1 cellular context compared by ENCODE assay signal in genomic region chr12:27818421-27818918, GRCh38.
TF ChIP-seq lines count a peak whose summit lies in the region.

No MANE protein-coding gene starts in this region.

TF ChIP-seq in K562, 482 proteins besides CTCF, POLR2A, EP300 and RAD21 (continued from another document and continues in another):
- TF ChIP-seq AFF1 (IDR thresholded peaks at IDR 0.05; ENCODE audit: low read depth in 1 of 2, partially characterized antibody in 2 of 2) (no peak), ZNF696 (CRISPR knock-in tag; conservative IDR thresholded peaks at IDR 0.05) (no peak), ZNF639 (CRISPR knock-in tag; conservative IDR thresholded peaks at IDR 0.05 in 1 of 2, IDR thresholded peaks at IDR 0.05 in 1 of 2) (peak in 1 of 2 experiments; percentile 83; a peak in 2 of 4 replicates), PTTG1 (tag; IDR thresholded peaks at IDR 0.05; ENCODE audit: low read depth) (peak; percentile 88), KAT2B (IDR thresholded peaks at IDR 0.05; ENCODE audit: low read depth, low read length) (no peak), ZFP1 (CRISPR knock-in tag; IDR thresholded peaks at IDR 0.05) (no peak), TRIM28 (IDR thresholded peaks at IDR 0.05) (no peak), CCNT2 (IDR thresholded peaks at IDR 0.05; ENCODE audit: borderline replicate concordance, extremely low read depth, insufficient read length, low read depth, low read length) (no peak), ATF7 (IDR thresholded peaks at IDR 0.05) (no peak), ZNF134 (CRISPR knock-in tag; conservative IDR thresholded peaks at IDR 0.05) (no peak), ZNF165 (CRISPR knock-in tag; IDR thresholded peaks at IDR 0.05; ENCODE audit: borderline replicate concordance) (no peak), ZNF347 (CRISPR knock-in tag; IDR thresholded peaks at IDR 0.05; ENCODE audit: low read depth) (no peak), SRSF9 (IDR thresholded peaks at IDR 0.05; ENCODE audit: borderline replicate concordance, low read depth, low read length) (no peak), HMGXB4 (CRISPR knock-in tag; IDR thresholded peaks at IDR 0.05) (no peak), POLR3A (IDR thresholded peaks at IDR 0.05; ENCODE audit: borderline replicate concordance, extremely low read depth, insufficient read depth, insufficient read length) (no peak), PHF20 (IDR thresholded peaks at IDR 0.05; ENCODE audit: partially characterized antibody) (no peak), ELK3 (CRISPR knock-in tag; IDR thresholded peaks at IDR 0.05) (no peak), CREB3 (tag; conservative IDR thresholded peaks at IDR 0.05; ENCODE audit: low read depth) (peak; percentile 89), SP2 (IDR thresholded peaks at IDR 0.05; ENCODE audit: extremely low read depth, low read depth, low read length, poor library complexity, severe bottlenecking) (no peak), GATAD2B (IDR thresholded peaks at IDR 0.05; ENCODE audit: borderline replicate concordance) (no peak), CHD2 (IDR thresholded peaks at IDR 0.05; ENCODE audit: low read depth, low read length) (no peak), NRF1 (conservative IDR thresholded peaks at IDR 0.05 in 1 of 2, IDR thresholded peaks at IDR 0.05 in 1 of 2) (no peak), CCAR2 (IDR thresholded peaks at IDR 0.05; ENCODE audit: low read depth, low read length) (no peak), MGA (IDR thresholded peaks at IDR 0.05) (no peak), ZC3H8 (IDR thresholded peaks at IDR 0.05) (no peak), CEBPB (tag; IDR thresholded peaks at IDR 0.05) (no peak), SNAPC5 (CRISPR knock-in tag; IDR thresholded peaks at IDR 0.05) (peak; percentile 50; the same call in 1 of the 2 replicates), POU5F1 (IDR thresholded peaks at IDR 0.05; ENCODE audit: borderline replicate concordance, low read depth, low read length, partially characterized antibody) (no peak), HDAC8 (tag; IDR thresholded peaks at IDR 0.05) (peak; percentile 93), JUN (IDR thresholded peaks at IDR 0.05; ENCODE audit: borderline replicate concordance, low read depth, low read length) (no peak), JUN (CRISPR knock-in tag; IDR thresholded peaks at IDR 0.05; ENCODE audit: borderline replicate concordance) (no peak), SMAD1 (IDR thresholded peaks at IDR 0.05; ENCODE audit: low read depth, low read length, partially characterized antibody) (no peak), NCOA2 (IDR thresholded peaks at IDR 0.05; ENCODE audit: partially characterized antibody in 2 of 2) (no peak)
